10 cellular contexts compared by ENCODE assay signal in the genomic region with DNA sequence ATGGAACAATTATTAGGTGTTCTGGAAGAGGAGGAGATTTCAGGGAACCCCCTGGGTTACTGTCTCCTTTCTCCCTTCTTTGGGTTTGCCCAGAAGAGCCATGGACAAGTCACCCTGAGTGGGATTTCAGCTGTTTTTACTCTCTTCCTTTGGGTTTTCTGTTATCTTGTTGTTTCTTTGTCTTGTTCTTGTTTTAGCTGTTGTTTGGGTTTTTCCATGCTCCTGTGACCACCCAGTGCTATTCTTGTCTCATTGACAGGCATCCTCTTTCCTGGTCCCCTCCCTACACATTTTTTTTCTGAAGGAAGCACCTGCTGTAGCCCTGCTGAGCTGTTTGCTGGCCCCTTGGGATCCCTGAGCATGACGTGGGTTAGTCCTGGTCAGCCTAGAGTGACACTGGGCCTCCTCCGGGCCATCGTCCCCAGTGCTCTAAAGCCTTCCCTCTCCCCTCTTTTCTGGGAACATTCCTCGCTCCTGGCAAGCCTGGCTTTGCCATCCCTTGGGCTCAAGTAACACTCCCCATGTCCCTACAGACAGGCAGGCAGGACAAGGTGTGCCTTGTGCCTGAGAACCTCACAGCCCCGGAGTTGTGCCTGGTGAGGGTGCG. TPM values are rescaled to one million over a fixed set of nuclear protein-coding genes. Genes with fewer than 3 reads are reported as not detected.
DNase-seq lines count a peak whose midpoint lies in the region; ATAC-seq and TF ChIP-seq lines count a peak whose summit lies in the region.
"Had no signal": no experiment of that assay in that cellular context is flagged by ENCODE, and none has a peak within 500 bp of the region (broad histone marks: within the 10 kb centered on the region; RNA-seq: fewer than 3 reads in every experiment).

No MANE protein-coding gene starts in this region.

- peak; percentile 12 for DNase-seq in NCI-H345 (lab: John Stamatoyannopoulos, UW)
- no peak for DNase-seq in NCI-H345 treated with DMSO at 0.1 percent for 48 hours (lab: John Stamatoyannopoulos, UW; ENCODE audit: unreplicated experiment)
- DNase-seq in activated naive CD8-positive, alpha-beta T cell treated with anti-CD3 and anti-CD28 coated beads, Interleukin-2, amount 10 ng/mL, durations not matched to agents 7 days and 5 days = no peak
- no peak for DNase-seq in gastrocnemius medialis
- no peak for DNase-seq in type B pancreatic cell (ENCODE audit: extremely low spot score, unreplicated experiment)
- no peak for DNase-seq in NCI-H1694 treated with DMSO at 0.1 percent for 48 hours (lab: John Stamatoyannopoulos, UW)
- DNase-seq in NCI-H2227 treated with DMSO at 0.1 percent for 48 hours (lab: John Stamatoyannopoulos, UW) = no peak

- H3K4me3 Mint-ChIP-seq in activated naive CD8-positive, alpha-beta T cell treated with anti-CD3 and anti-CD28 coated beads, Interleukin-2, amount 10 ng/mL, durations not matched to agents 7 days and 5 days = no peak overlapping the region
- H3K4me3 Mint-ChIP-seq in type B pancreatic cell = no peak overlapping the region

- H3K27ac Mint-ChIP-seq in activated naive CD8-positive, alpha-beta T cell treated with anti-CD3 and anti-CD28 coated beads, Interleukin-2, amount 10 ng/mL, durations not matched to agents 7 days and 5 days = peak overlapping the region; percentile 1
- no peak overlapping the region for H3K27ac Mint-ChIP-seq in type B pancreatic cell

- H3K27me3 ChIP-seq in gastrocnemius medialis = no peaks in the 10 kb centered on the region
- H3K27me3 ChIP-seq: cardiac muscle cell had no signal

- in situ Hi-C loops in gastrocnemius medialis (cut with MboI; ENCODE audit: low sequenced_read_pairs in 4 of 4) = no loop called here

- H3K9me3 Mint-ChIP-seq in activated naive CD8-positive, alpha-beta T cell treated with anti-CD3 and anti-CD28 coated beads, Interleukin-2, amount 10 ng/mL, durations not matched to agents 7 days and 5 days = no peaks in the 10 kb centered on the region
- H3K9me3 Mint-ChIP-seq in type B pancreatic cell = no peaks in the 10 kb centered on the region

- TF ChIP-seq CTCF in gastrocnemius medialis (IDR thresholded peaks at IDR 0.05 in 4 of 5, conservative IDR thresholded peaks at IDR 0.05 in 1 of 5) = no peak
- no peak for TF ChIP-seq CTCF in type B pancreatic cell (conservative IDR thresholded peaks at IDR 0.05)

- H3K4me1 Mint-ChIP-seq in activated naive CD8-positive, alpha-beta T cell treated with anti-CD3 and anti-CD28 coated beads, Interleukin-2, amount 10 ng/mL, durations not matched to agents 7 days and 5 days = peaks cover 15% of the 10 kb centered on the region
- peaks cover 8% of the 10 kb centered on the region for H3K4me1 Mint-ChIP-seq in type B pancreatic cell (ENCODE audit: unreplicated experiment)

- POLR2A ChIA-PET in activated naive CD8-positive, alpha-beta T cell treated with anti-CD3 and anti-CD28 coated beads, Interleukin-2, amount 10 ng/mL, durations not matched to agents 7 days and 5 days (lab: Charles Lee) = no interaction called here

- H3K27ac ChIP-seq in gastrocnemius medialis = peak overlapping the region; percentile 55 to 73 (median 68)
- H3K27ac ChIP-seq: A549, cardiac muscle cell had no signal

- H3K27me3 Mint-ChIP-seq in activated naive CD8-positive, alpha-beta T cell treated with anti-CD3 and anti-CD28 coated beads, Interleukin-2, amount 10 ng/mL, durations not matched to agents 7 days and 5 days = peaks cover 4% of the 10 kb centered on the region
- peaks cover 8% of the 10 kb centered on the region for H3K27me3 Mint-ChIP-seq in type B pancreatic cell

- ATAC-seq in HG02943 (IDR thresholded peaks at IDR 0.05; ENCODE audit: low read depth, unreplicated experiment) = peak; percentile 32
- ATAC-seq in activated naive CD8-positive, alpha-beta T cell treated with anti-CD3 and anti-CD28 coated beads, Interleukin-2, amount 10 ng/mL, durations not matched to agents 7 days and 5 days (ENCODE audit: low read depth) = no peak
- ATAC-seq in gastrocnemius medialis = peak; percentile 69 to 76
- ATAC-seq: A549 had no signal

- no peak for TF ChIP-seq POLR2A in gastrocnemius medialis (IDR thresholded peaks at IDR 0.05)

- H3K4me3 ChIP-seq in gastrocnemius medialis = peak overlapping the region in 2 of 4 donors; percentile 17 to 24
- H3K4me3 ChIP-seq: A549, cardiac muscle cell had no signal

- H3K36me3 Mint-ChIP-seq in activated naive CD8-positive, alpha-beta T cell treated with anti-CD3 and anti-CD28 coated beads, Interleukin-2, amount 10 ng/mL, durations not matched to agents 7 days and 5 days = no peaks in the 10 kb centered on the region
- H3K36me3 Mint-ChIP-seq in type B pancreatic cell = no peaks in the 10 kb centered on the region

- no peaks in the 10 kb centered on the region for H3K4me1 ChIP-seq in gastrocnemius medialis

- no peaks in the 10 kb centered on the region for H3K36me3 ChIP-seq in gastrocnemius medialis
- H3K36me3 ChIP-seq: cardiac muscle cell had no signal

- intact Hi-C loops in gastrocnemius medialis (cut with DNase I; ENCODE audit: low total_unique reads) = no loop called here

- H3K9me3 ChIP-seq in gastrocnemius medialis = no peaks in the 10 kb centered on the region
- H3K9me3 ChIP-seq: A549 had no signal

RNA-seq across cellular contexts. Expression of a gene that starts 3.5 kb away (rescaled TPM):
- under 1 TPM; 0.14 to 0.22 TPM for total RNA-seq in activated naive CD8-positive, alpha-beta T cell treated with anti-CD3 and anti-CD28 coated beads, Interleukin-2, amount 10 ng/mL, durations not matched to agents 7 days and 5 days
- total RNA-seq in gastrocnemius medialis = not detected
- 0.07 and 0.10 TPM in 2 replicates for total RNA-seq in type B pancreatic cell (ENCODE audit: low replicate concordance)
- total RNA-seq: cardiac muscle cell had no signal
